ENCODE assay signal across 8 cellular contexts in the genomic region with DNA sequence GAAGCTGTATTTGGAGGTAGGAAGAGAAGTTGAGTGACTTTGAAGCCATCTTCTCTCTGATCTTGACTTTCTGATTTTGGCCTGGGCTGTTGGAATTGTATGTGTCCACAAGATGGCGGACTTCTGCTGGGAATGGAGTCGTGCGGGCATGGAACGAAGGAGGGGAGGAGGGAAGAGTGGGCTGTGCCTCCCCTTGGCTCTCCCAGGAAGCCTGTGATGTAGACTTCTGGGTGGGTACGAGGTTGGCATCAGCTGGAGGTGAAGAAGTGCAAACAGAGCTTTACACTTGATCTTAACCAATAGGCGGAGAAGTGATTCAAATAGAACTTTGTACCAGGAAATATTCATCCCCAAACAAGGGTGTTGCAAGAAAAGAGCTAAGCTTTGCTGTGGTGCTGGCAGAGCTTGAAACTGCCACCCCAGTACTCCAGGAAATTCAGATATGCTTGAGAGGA. TPM values are rescaled to one million over a fixed set of nuclear protein-coding genes. Genes with fewer than 3 reads are reported as not detected.
DNase-seq lines count a peak whose midpoint lies in the region; ATAC-seq and TF ChIP-seq lines count a peak whose summit lies in the region.

No MANE protein-coding gene starts in this region.

- H3K9me2 ChIP-seq in neural cell (ENCODE audit: insufficient read depth, low read length) = no peaks in the 10 kb centered on the region

- H3K4me3 ChIP-seq in fibroblast of lung (replicated peaks in 1 of 4; ENCODE audit: control extremely low read depth in 1 of 4, insufficient read depth in 1 of 4, low read depth in 3 of 4, low read length in 4 of 4) (no peak overlapping the region), neural cell (ENCODE audit: low read length) (no peak overlapping the region)

- H3K9me3 ChIP-seq in fibroblast of lung (ENCODE audit: control insufficient read depth, insufficient read depth, low read depth, low read length) (no peaks in the 10 kb centered on the region), neural cell (ENCODE audit: low read length) (no peaks in the 10 kb centered on the region)

- no peak for TF ChIP-seq EP300 in neural cell (conservative IDR thresholded peaks at IDR 0.05; ENCODE audit: poor library complexity, severe bottlenecking)

- in situ Hi-C loops in G401 (cut with HindIII; ENCODE audit: low sequenced_read_pairs) = no loop called here

- CTCF ChIA-PET in activated CD8-positive, alpha-beta memory T cell treated with anti-CD3 and anti-CD28 coated beads, Interleukin-2, amount 10 ng/mL, durations not matched to agents 7 days and 5 days (lab: Charles Lee) = interaction anchor here (0.7 to 2.0 kb wide), 13 partner anchors 13 to 1082 kb away, joined by 3 to 11 read pairs (median 3); no protein-coding TSS in a partner anchor

- H3K27ac ChIP-seq in fibroblast of lung (ENCODE audit: insufficient read depth, low read length) = no peak overlapping the region
- H3K27ac ChIP-seq in neural cell (ENCODE audit: low read length) = no peak overlapping the region

- intact Hi-C loops in activated T-helper 1 cell treated with anti-CD3 and anti-CD28 coated beads, Interleukin-12 subunit alpha, Interleukin-12 subunit beta, Interleukin-2, Interleukin-4 antibody, amounts not matched to agents 30 ng/mL and 10 ng/mL and 1 ng/mL, durations not matched to agents 14 hours and 24 hours and 36 hours (cut with micrococcal nuclease) = loop anchor here (1.0 kb wide), 1 partner anchor 108 kb away; no protein-coding TSS in a partner anchor

- H3K27me3 ChIP-seq in fibroblast of lung (ENCODE audit: control insufficient read depth, insufficient read depth, low read length) (no peaks in the 10 kb centered on the region), neural cell (ENCODE audit: insufficient read depth, low read depth, low read length) (no peaks in the 10 kb centered on the region)

- peak; percentile 47 for DNase-seq in A172 (ENCODE audit: low spot score)
- DNase-seq in G401 (ENCODE audit: low spot score) = peak; percentile 33
- DNase-seq in NCI-H2196 (lab: John Stamatoyannopoulos, UW; ENCODE audit: unreplicated experiment) = peak; percentile 41
- peak; percentile 49 for DNase-seq in activated CD8-positive, alpha-beta memory T cell treated with anti-CD3 and anti-CD28 coated beads, Interleukin-2, amount 10 ng/mL, durations not matched to agents 7 days and 5 days
- peak; percentile 37 to 67 for DNase-seq in fibroblast of lung (ENCODE audit: low read depth in 2 of 2)
- no peak for DNase-seq in activated T-helper 1 cell treated with anti-CD3 and anti-CD28 coated beads, Interleukin-12 subunit alpha, Interleukin-12 subunit beta, Interleukin-2, Interleukin-4 antibody, amounts not matched to agents 30 ng/mL and 10 ng/mL and 1 ng/mL, durations not matched to agents 14 hours and 24 hours and 36 hours (ENCODE audit: low spot score)

- no peak overlapping the region for H2AFZ ChIP-seq in fibroblast of lung (ENCODE audit: low read length)
- no peak overlapping the region for H2AFZ ChIP-seq in neural cell (ENCODE audit: low read depth, low read length)

- no peaks in the 10 kb centered on the region for H3K4me1 ChIP-seq in fibroblast of lung (ENCODE audit: control insufficient read depth, extremely low read depth, insufficient read depth, low read length)

- ATAC-seq in activated CD8-positive, alpha-beta memory T cell treated with anti-CD3 and anti-CD28 coated beads, Interleukin-2, amount 10 ng/mL, durations not matched to agents 7 days and 5 days = peak; percentile 57
- no peak for ATAC-seq in HG03432 (IDR thresholded peaks at IDR 0.05; ENCODE audit: unreplicated experiment)

- H3K79me2 ChIP-seq in fibroblast of lung (ENCODE audit: control insufficient read depth, insufficient read depth, low read length) (no peaks in the 10 kb centered on the region), neural cell (replicated peaks; ENCODE audit: insufficient read depth, low read length) (no peaks in the 10 kb centered on the region)

- no peak overlapping the region for H3K9ac ChIP-seq in fibroblast of lung (ENCODE audit: insufficient read depth, low read length)
- no peak overlapping the region for H3K9ac ChIP-seq in neural cell (ENCODE audit: low read length)

- TF ChIP-seq CTCF in fibroblast of lung (conservative IDR thresholded peaks at IDR 0.05 in 1 of 2, IDR thresholded peaks at IDR 0.05 in 1 of 2; ENCODE audit: low read depth in 1 of 2, low read length in 2 of 2) = peak; percentile 86 to 87
- peak; percentile 94 for TF ChIP-seq CTCF in neural cell (IDR thresholded peaks at IDR 0.05; ENCODE audit: poor library complexity, severe bottlenecking)

- H3K4me3 Mint-ChIP-seq in activated CD8-positive, alpha-beta memory T cell treated with anti-CD3 and anti-CD28 coated beads, Interleukin-2, amount 10 ng/mL, durations not matched to agents 7 days and 5 days = no peak overlapping the region
- H3K4me3 Mint-ChIP-seq in activated T-helper 1 cell treated with anti-CD3 and anti-CD28 coated beads, Interleukin-12 subunit alpha, Interleukin-12 subunit beta, Interleukin-2, Interleukin-4 antibody, amounts not matched to agents 30 ng/mL and 10 ng/mL and 1 ng/mL, durations not matched to agents 14 hours and 24 hours and 36 hours = no peak overlapping the region

- H3K4me1 Mint-ChIP-seq in activated CD8-positive, alpha-beta memory T cell treated with anti-CD3 and anti-CD28 coated beads, Interleukin-2, amount 10 ng/mL, durations not matched to agents 7 days and 5 days = peaks cover 4% of the 10 kb centered on the region
- peaks cover 5% of the 10 kb centered on the region for H3K4me1 Mint-ChIP-seq in activated T-helper 1 cell treated with anti-CD3 and anti-CD28 coated beads, Interleukin-12 subunit alpha, Interleukin-12 subunit beta, Interleukin-2, Interleukin-4 antibody, amounts not matched to agents 30 ng/mL and 10 ng/mL and 1 ng/mL, durations not matched to agents 14 hours and 24 hours and 36 hours (ENCODE audit: low read depth)

- no peak overlapping the region for H3K27ac Mint-ChIP-seq in activated CD8-positive, alpha-beta memory T cell treated with anti-CD3 and anti-CD28 coated beads, Interleukin-2, amount 10 ng/mL, durations not matched to agents 7 days and 5 days
- H3K27ac Mint-ChIP-seq in activated T-helper 1 cell treated with anti-CD3 and anti-CD28 coated beads, Interleukin-12 subunit alpha, Interleukin-12 subunit beta, Interleukin-2, Interleukin-4 antibody, amounts not matched to agents 30 ng/mL and 10 ng/mL and 1 ng/mL, durations not matched to agents 14 hours and 24 hours and 36 hours = no peak overlapping the region

- no peaks in the 10 kb centered on the region for H4K20me1 ChIP-seq in fibroblast of lung (ENCODE audit: control insufficient read depth, extremely low read depth, insufficient read depth, low read length)
- no peaks in the 10 kb centered on the region for H4K20me1 ChIP-seq in neural cell (ENCODE audit: insufficient read depth)

- peaks cover 3% of the 10 kb centered on the region for H3K27me3 Mint-ChIP-seq in activated CD8-positive, alpha-beta memory T cell treated with anti-CD3 and anti-CD28 coated beads, Interleukin-2, amount 10 ng/mL, durations not matched to agents 7 days and 5 days
- H3K27me3 Mint-ChIP-seq in activated T-helper 1 cell treated with anti-CD3 and anti-CD28 coated beads, Interleukin-12 subunit alpha, Interleukin-12 subunit beta, Interleukin-2, Interleukin-4 antibody, amounts not matched to agents 30 ng/mL and 10 ng/mL and 1 ng/mL, durations not matched to agents 14 hours and 24 hours and 36 hours (ENCODE audit: insufficient read depth) = peaks cover 18% of the 10 kb centered on the region

- H3K36me3 ChIP-seq in fibroblast of lung (ENCODE audit: control insufficient read depth, insufficient read depth, low read length) (no peaks in the 10 kb centered on the region), neural cell (ENCODE audit: insufficient read depth, low read length) (no peaks in the 10 kb centered on the region)

- no peaks in the 10 kb centered on the region for H3K36me3 Mint-ChIP-seq in activated CD8-positive, alpha-beta memory T cell treated with anti-CD3 and anti-CD28 coated beads, Interleukin-2, amount 10 ng/mL, durations not matched to agents 7 days and 5 days
- H3K36me3 Mint-ChIP-seq in activated T-helper 1 cell treated with anti-CD3 and anti-CD28 coated beads, Interleukin-12 subunit alpha, Interleukin-12 subunit beta, Interleukin-2, Interleukin-4 antibody, amounts not matched to agents 30 ng/mL and 10 ng/mL and 1 ng/mL, durations not matched to agents 14 hours and 24 hours and 36 hours (ENCODE audit: low read depth) = no peaks in the 10 kb centered on the region

- H3K9me3 Mint-ChIP-seq in activated CD8-positive, alpha-beta memory T cell treated with anti-CD3 and anti-CD28 coated beads, Interleukin-2, amount 10 ng/mL, durations not matched to agents 7 days and 5 days (ENCODE audit: low read depth) = no peaks in the 10 kb centered on the region
- no peaks in the 10 kb centered on the region for H3K9me3 Mint-ChIP-seq in activated T-helper 1 cell treated with anti-CD3 and anti-CD28 coated beads, Interleukin-12 subunit alpha, Interleukin-12 subunit beta, Interleukin-2, Interleukin-4 antibody, amounts not matched to agents 30 ng/mL and 10 ng/mL and 1 ng/mL, durations not matched to agents 14 hours and 24 hours and 36 hours

- peak; percentile 98 for TF ChIP-seq RAD21 in neural cell (conservative IDR thresholded peaks at IDR 0.05)

- H3K4me2 ChIP-seq in fibroblast of lung (ENCODE audit: extremely low read depth, insufficient read depth, low read length) (no peak overlapping the region), neural cell (ENCODE audit: low read length) (no peak overlapping the region)

- H3F3A ChIP-seq in neural cell (ENCODE audit: insufficient read depth, low read length, poor library complexity, severe bottlenecking) = no peaks in the 10 kb centered on the region

RNA-seq across cellular contexts. Expression of a gene that starts 7.4 kb away (rescaled TPM):
- 0.12 and 0.26 TPM in 2 replicates for total RNA-seq in A172 (2014; rRNA removed; shearing (Covaris generic))
- total RNA-seq in G401 (2014; rRNA removed; shearing (Covaris generic)) = 2.2 and 9.3 TPM in 2 replicates
- total RNA-seq in activated CD8-positive, alpha-beta memory T cell treated with anti-CD3 and anti-CD28 coated beads, Interleukin-2, amount 10 ng/mL, durations not matched to agents 7 days and 5 days = under 1 TPM; 0.29 to 0.35 TPM
- total RNA-seq in fibroblast of lung = 3.1 and 4.3 TPM in 2 replicates
- polyA plus RNA-seq in fibroblast of lung = 2.8 and 4.1 TPM in 2 replicates
- 4.7 and 6.0 TPM in 2 replicates for polyA plus RNA-seq in fibroblast of lung (2012)
- 0.16 and 0.22 TPM in 2 replicates for polyA minus RNA-seq in fibroblast of lung (ENCODE audit: low replicate concordance)
- polyA plus RNA-seq in neural cell = 0.08 TPM in 1 of 2 replicates, not detected in the other
- not detected in 2 replicates for polyA minus RNA-seq in neural cell
- total RNA-seq in activated T-helper 1 cell treated with anti-CD3 and anti-CD28 coated beads, Interleukin-12 subunit alpha, Interleukin-12 subunit beta, Interleukin-2, Interleukin-4 antibody, amounts not matched to agents 30 ng/mL and 10 ng/mL and 1 ng/mL, durations not matched to agents 14 hours and 24 hours and 36 hours = 0.98 and 1.3 TPM in 2 replicates

RNA-seq across cellular contexts. Expression of a gene that starts 39.8 kb away (rescaled TPM):
- total RNA-seq in A172 (2014; rRNA removed; shearing (Covaris generic)) = 8.4 and 11.1 TPM in 2 replicates
- total RNA-seq in G401 (2014; rRNA removed; shearing (Covaris generic)) = 12.6 and 15.3 TPM in 2 replicates
- 10 to 100 TPM in 1 of 2 experiments, 1 to 10 TPM in 1; 9.9 to 10.6 TPM for total RNA-seq in activated CD8-positive, alpha-beta memory T cell treated with anti-CD3 and anti-CD28 coated beads, Interleukin-2, amount 10 ng/mL, durations not matched to agents 7 days and 5 days
- total RNA-seq in fibroblast of lung = 17.0 and 25.4 TPM in 2 replicates
- polyA plus RNA-seq in fibroblast of lung = 8.7 and 11.3 TPM in 2 replicates
- 6.0 and 7.3 TPM in 2 replicates for polyA plus RNA-seq in fibroblast of lung (2012)
- 1.4 and 2.5 TPM in 2 replicates for polyA minus RNA-seq in fibroblast of lung (ENCODE audit: low replicate concordance)
- polyA plus RNA-seq in neural cell = 19.2 and 22.3 TPM in 2 replicates
- 26.5 and 27.7 TPM in 2 replicates for polyA minus RNA-seq in neural cell
- total RNA-seq in activated T-helper 1 cell treated with anti-CD3 and anti-CD28 coated beads, Interleukin-12 subunit alpha, Interleukin-12 subunit beta, Interleukin-2, Interleukin-4 antibody, amounts not matched to agents 30 ng/mL and 10 ng/mL and 1 ng/mL, durations not matched to agents 14 hours and 24 hours and 36 hours = 10.3 and 12.6 TPM in 2 replicates

RNA-seq across cellular contexts. Expression of a gene that starts 39.9 kb away (rescaled TPM):
- total RNA-seq in A172 (2014; rRNA removed; shearing (Covaris generic)) = 51.6 and 58.9 TPM in 2 replicates
- 48.2 and 58.9 TPM in 2 replicates for total RNA-seq in G401 (2014; rRNA removed; shearing (Covaris generic))
- 10 to 100 TPM; 25.6 to 30.4 TPM for total RNA-seq in activated CD8-positive, alpha-beta memory T cell treated with anti-CD3 and anti-CD28 coated beads, Interleukin-2, amount 10 ng/mL, durations not matched to agents 7 days and 5 days
- 31.8 and 56.6 TPM in 2 replicates for total RNA-seq in fibroblast of lung
- polyA plus RNA-seq in fibroblast of lung = 16.7 and 20.0 TPM in 2 replicates
- polyA plus RNA-seq in fibroblast of lung (2012) = 17.4 and 22.9 TPM in 2 replicates
- polyA minus RNA-seq in fibroblast of lung (ENCODE audit: low replicate concordance) = 8.2 and 9.0 TPM in 2 replicates
- 24.1 and 28.8 TPM in 2 replicates for polyA plus RNA-seq in neural cell
- polyA minus RNA-seq in neural cell = 17.8 and 21.3 TPM in 2 replicates
- 42.0 and 43.7 TPM in 2 replicates for total RNA-seq in activated T-helper 1 cell treated with anti-CD3 and anti-CD28 coated beads, Interleukin-12 subunit alpha, Interleukin-12 subunit beta, Interleukin-2, Interleukin-4 antibody, amounts not matched to agents 30 ng/mL and 10 ng/mL and 1 ng/mL, durations not matched to agents 14 hours and 24 hours and 36 hours
